1 cellular context compared by ENCODE assay signal in the genomic region with DNA sequence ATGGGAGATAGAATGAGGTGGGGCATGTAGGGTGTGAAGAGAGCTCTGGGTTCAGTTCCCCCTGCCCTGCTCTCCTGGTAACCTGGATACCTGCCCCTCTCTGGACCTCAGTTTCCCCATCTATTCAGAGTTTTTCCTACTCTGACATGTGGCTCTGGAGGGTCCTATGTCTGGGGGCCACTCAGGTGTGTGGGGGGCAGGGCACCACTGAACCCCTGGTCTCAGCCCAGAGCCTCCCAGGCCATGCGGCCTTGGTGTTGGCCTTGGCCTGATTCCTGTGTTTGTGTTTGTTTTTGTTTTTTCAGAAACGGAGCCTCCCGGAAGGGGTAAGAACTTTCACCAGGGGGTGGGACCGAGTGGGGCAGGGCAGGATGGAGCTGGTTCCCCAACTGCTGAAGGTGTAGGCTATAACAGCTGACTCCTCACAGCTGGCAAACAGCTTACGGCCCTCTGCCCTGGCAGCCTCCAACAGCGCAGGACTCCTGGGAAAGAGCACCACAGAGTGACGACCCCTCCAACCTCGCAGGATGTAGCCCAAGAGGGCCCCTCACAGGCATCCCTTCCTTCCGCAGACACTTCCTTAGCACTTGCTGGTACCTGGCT.
TF ChIP-seq lines count a peak whose summit lies in the region.

No MANE protein-coding gene starts in this region.

TF ChIP-seq in HepG2, 621 proteins besides CTCF, POLR2A, EP300 and RAD21 (continued from another document and continues in another):
- TF ChIP-seq ZNF318 (CRISPR knock-in tag; IDR thresholded peaks at IDR 0.05), result no peak
- peak; percentile 86 for TF ChIP-seq PHF5A (CRISPR knock-in tag; IDR thresholded peaks at IDR 0.05; ENCODE audit: low read depth, unreplicated experiment)
- TF ChIP-seq FOXM1 (CRISPR knock-in tag; IDR thresholded peaks at IDR 0.05), result no peak
- peak; percentile 93 for TF ChIP-seq SAP130 (CRISPR knock-in tag; IDR thresholded peaks at IDR 0.05; ENCODE audit: low read depth)
- no peak for TF ChIP-seq PTBP1 (IDR thresholded peaks at IDR 0.05; ENCODE audit: low read depth, low read length, poor library complexity, severe bottlenecking)
- TF ChIP-seq, protein P1, sequence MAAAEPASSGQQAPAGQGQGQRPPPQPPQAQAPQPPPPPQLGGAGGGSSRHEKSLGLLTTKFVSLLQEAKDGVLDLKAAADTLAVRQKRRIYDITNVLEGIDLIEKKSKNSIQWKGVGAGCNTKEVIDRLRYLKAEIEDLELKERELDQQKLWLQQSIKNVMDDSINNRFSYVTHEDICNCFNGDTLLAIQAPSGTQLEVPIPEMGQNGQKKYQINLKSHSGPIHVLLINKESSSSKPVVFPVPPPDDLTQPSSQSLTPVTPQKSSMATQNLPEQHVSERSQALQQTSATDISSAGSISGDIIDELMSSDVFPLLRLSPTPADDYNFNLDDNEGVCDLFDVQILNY (CRISPR knock-in tag; conservative IDR thresholded peaks at IDR 0.05), result no peak
- TF ChIP-seq IKZF4 (CRISPR knock-in tag; IDR thresholded peaks at IDR 0.05; ENCODE audit: borderline replicate concordance, low read depth, not compliant biosample characterization), result no peak
- no peak for TF ChIP-seq ZNF607 (CRISPR knock-in tag; IDR thresholded peaks at IDR 0.05; ENCODE audit: borderline replicate concordance)
- no peak for TF ChIP-seq ZNF570 (CRISPR knock-in tag; IDR thresholded peaks at IDR 0.05; ENCODE audit: borderline replicate concordance)
- TF ChIP-seq ZBTB21 (CRISPR knock-in tag; IDR thresholded peaks at IDR 0.05), result no peak
- peak; percentile 54 for TF ChIP-seq TEAD3 (CRISPR knock-in tag; optimal IDR thresholded peaks at IDR 0.05; ENCODE audit: borderline replicate concordance)
- TF ChIP-seq, protein P2, sequence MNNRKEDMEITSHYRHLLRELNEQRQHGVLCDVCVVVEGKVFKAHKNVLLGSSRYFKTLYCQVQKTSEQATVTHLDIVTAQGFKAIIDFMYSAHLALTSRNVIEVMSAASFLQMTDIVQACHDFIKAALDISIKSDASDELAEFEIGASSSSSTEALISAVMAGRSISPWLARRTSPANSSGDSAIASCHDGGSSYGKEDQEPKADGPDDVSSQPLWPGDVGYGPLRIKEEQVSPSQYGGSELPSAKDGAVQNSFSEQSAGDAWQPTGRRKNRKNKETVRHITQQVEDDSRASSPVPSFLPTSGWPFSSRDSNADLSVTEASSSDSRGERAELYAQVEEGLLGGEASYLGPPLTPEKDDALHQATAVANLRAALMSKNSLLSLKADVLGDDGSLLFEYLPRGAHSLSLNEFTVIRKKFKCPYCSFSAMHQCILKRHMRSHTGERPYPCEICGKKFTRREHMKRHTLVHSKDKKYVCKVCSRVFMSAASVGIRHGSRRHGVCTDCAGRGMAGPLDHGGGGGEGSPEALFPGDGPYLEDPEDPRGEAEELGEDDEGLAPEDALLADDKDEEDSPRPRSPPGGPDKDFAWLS (CRISPR knock-in tag; IDR thresholded peaks at IDR 0.05; ENCODE audit: borderline replicate concordance), result no peak
- TF ChIP-seq KLF16 (CRISPR knock-in tag; IDR thresholded peaks at IDR 0.05), result peak in 1 of 2 experiments; percentile 81; a peak in 2 of 4 replicates
- no peak for TF ChIP-seq TP53 (CRISPR knock-in tag; conservative IDR thresholded peaks at IDR 0.05)
- no peak for TF ChIP-seq ZNF75D (CRISPR knock-in tag; IDR thresholded peaks at IDR 0.05; ENCODE audit: borderline replicate concordance)
- no peak for TF ChIP-seq BCLAF1 (IDR thresholded peaks at IDR 0.05)
- TF ChIP-seq, protein P3, sequence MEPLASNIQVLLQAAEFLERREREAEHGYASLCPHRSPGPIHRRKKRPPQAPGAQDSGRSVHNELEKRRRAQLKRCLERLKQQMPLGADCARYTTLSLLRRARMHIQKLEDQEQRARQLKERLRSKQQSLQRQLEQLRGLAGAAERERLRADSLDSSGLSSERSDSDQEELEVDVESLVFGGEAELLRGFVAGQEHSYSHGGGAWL (CRISPR knock-in tag; IDR thresholded peaks at IDR 0.05), result peak; percentile 24; the same call in 1 of the 2 replicates
- TF ChIP-seq XBP1 (CRISPR knock-in tag; IDR thresholded peaks at IDR 0.05), result no peak
- TF ChIP-seq ATF7-NPFF (CRISPR knock-in tag; IDR thresholded peaks at IDR 0.05; ENCODE audit: low read depth), result 0 out of 2 replicates have a peak, but pooled peaks have one; percentile 50
- no peak for TF ChIP-seq ZNF136 (CRISPR knock-in tag; IDR thresholded peaks at IDR 0.05; ENCODE audit: low read depth)
- no peak for TF ChIP-seq ZFP41 (CRISPR knock-in tag; IDR thresholded peaks at IDR 0.05; ENCODE audit: borderline replicate concordance)
- peak; percentile 78; the same call in 1 of the 2 replicates for TF ChIP-seq SOX5 (CRISPR knock-in tag; IDR thresholded peaks at IDR 0.05; ENCODE audit: borderline replicate concordance)
- TF ChIP-seq NKX3-1 (CRISPR knock-in tag; IDR thresholded peaks at IDR 0.05), result no peak
- no peak for TF ChIP-seq NFKB2 (CRISPR knock-in tag; IDR thresholded peaks at IDR 0.05; ENCODE audit: borderline replicate concordance)
- no peak for TF ChIP-seq ZNF121 (CRISPR knock-in tag; IDR thresholded peaks at IDR 0.05)
- TF ChIP-seq TBX2 (CRISPR knock-in tag; IDR thresholded peaks at IDR 0.05; ENCODE audit: borderline replicate concordance), result peak; percentile 74; the same call in 1 of the 2 replicates
- peak; percentile 91 for TF ChIP-seq GATAD2A (CRISPR knock-in tag; IDR thresholded peaks at IDR 0.05)
- TF ChIP-seq, protein P4, sequence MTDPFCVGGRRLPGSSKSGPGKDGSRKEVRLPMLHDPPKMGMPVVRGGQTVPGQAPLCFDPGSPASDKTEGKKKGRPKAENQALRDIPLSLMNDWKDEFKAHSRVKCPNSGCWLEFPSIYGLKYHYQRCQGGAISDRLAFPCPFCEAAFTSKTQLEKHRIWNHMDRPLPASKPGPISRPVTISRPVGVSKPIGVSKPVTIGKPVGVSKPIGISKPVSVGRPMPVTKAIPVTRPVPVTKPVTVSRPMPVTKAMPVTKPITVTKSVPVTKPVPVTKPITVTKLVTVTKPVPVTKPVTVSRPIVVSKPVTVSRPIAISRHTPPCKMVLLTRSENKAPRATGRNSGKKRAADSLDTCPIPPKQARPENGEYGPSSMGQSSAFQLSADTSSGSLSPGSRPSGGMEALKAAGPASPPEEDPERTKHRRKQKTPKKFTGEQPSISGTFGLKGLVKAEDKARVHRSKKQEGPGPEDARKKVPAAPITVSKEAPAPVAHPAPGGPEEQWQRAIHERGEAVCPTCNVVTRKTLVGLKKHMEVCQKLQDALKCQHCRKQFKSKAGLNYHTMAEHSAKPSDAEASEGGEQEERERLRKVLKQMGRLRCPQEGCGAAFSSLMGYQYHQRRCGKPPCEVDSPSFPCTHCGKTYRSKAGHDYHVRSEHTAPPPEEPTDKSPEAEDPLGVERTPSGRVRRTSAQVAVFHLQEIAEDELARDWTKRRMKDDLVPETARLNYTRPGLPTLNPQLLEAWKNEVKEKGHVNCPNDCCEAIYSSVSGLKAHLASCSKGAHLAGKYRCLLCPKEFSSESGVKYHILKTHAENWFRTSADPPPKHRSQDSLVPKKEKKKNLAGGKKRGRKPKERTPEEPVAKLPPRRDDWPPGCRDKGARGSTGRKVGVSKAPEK (CRISPR knock-in tag; IDR thresholded peaks at IDR 0.05; ENCODE audit: borderline replicate concordance), result no peak
- TF ChIP-seq, protein P5, sequence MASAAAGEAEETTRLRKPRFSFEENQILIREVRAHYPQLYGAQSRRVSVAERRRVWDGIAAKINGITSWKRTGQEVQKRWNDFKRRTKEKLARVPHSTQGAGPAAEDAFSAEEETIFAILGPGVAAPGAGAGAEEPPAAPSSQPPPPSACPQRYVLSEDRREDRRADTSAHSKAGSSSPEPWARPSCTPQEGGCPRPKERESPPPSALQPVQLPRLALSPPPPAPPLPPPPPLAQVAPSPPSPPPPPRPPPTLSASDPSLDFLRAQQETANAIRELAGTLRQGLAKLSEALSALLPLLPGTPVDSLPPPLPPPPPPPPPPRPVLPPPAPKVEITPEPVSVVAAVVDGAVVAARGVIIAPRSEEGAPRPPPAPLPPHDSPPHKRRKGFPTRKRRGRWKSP (CRISPR knock-in tag; IDR thresholded peaks at IDR 0.05), result 0 out of 2 replicates have a peak, but pooled peaks have one; percentile 2
- no peak for TF ChIP-seq CENPT (CRISPR knock-in tag; IDR thresholded peaks at IDR 0.05; ENCODE audit: low read depth)
- TF ChIP-seq ZNF275 (CRISPR knock-in tag; IDR thresholded peaks at IDR 0.05; ENCODE audit: borderline replicate concordance), result 0 out of 2 replicates have a peak, but pooled peaks have one; percentile 56
- TF ChIP-seq TAF15 (IDR thresholded peaks at IDR 0.05; ENCODE audit: low read depth, low read length, poor library complexity, severe bottlenecking), result no peak
- no peak for TF ChIP-seq ATF7 (IDR thresholded peaks at IDR 0.05)
- TF ChIP-seq ATF7 (CRISPR knock-in tag; IDR thresholded peaks at IDR 0.05), result no peak
- TF ChIP-seq WIZ (CRISPR knock-in tag; IDR thresholded peaks at IDR 0.05), result no peak
- 0 out of 2 replicates have a peak, but pooled peaks have one; percentile 35 for TF ChIP-seq NR2F2 (IDR thresholded peaks at IDR 0.05; ENCODE audit: borderline replicate concordance, low read depth)
- TF ChIP-seq ZNF740 (CRISPR knock-in tag; IDR thresholded peaks at IDR 0.05), result no peak
- peak; percentile 22; the same call in 1 of the 2 replicates for TF ChIP-seq MXD4 (CRISPR knock-in tag; IDR thresholded peaks at IDR 0.05)
